In the genomic region with DNA sequence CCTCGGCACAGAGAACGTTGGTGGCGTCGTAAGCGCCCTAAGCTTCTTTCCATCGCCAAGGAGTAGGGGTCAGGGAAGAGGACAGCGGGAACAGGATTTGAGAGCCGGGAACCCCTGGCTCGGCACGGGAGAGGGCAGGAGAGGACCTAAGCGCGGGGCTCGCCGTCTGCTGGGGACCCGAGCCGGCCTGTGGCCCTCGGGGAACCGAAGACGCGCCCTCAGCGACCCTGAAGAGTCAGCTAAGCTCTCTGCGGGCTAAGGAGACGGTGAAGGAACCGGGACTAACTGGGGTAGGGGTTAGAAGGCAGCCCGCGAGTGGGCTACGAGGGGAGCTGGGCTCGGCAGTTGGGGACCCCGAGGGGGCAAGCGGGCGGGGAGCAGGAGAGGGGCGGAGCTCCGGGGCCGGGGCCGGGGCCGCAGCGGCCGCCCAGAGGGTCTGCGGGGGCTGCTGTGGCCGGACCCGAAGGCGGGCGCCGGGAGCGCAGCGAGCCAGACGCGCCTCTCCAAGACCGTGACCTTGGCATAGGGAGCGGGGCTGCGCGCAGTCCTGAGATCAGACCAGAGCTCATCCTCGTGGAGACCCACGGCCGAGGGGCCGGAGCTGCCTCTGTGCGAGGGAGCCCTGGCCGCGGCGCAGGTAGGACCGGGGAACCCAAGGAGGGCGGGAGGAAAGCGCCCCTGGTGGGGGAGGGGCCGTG, we compare ENCODE assay signal across 9 cellular contexts. TPM values are rescaled to one million over a fixed set of nuclear protein-coding genes. Genes with fewer than 3 reads are reported as not detected.
DNase-seq lines count a peak whose midpoint lies in the region; ATAC-seq and TF ChIP-seq lines count a peak whose summit lies in the region.
"Had no signal": no experiment of that assay in that cellular context is flagged by ENCODE, and none has a peak within 500 bp of the region (broad histone marks: within the 10 kb centered on the region; RNA-seq: fewer than 3 reads in every experiment).

No MANE protein-coding gene starts in this region.

- peaks cover 14% of the 10 kb centered on the region for H3K27me3 Mint-ChIP-seq in endothelial cell (ENCODE audit: unreplicated experiment)
- H3K27me3 Mint-ChIP-seq in nephron progenitor cell (ENCODE audit: low read depth, poor library complexity), result peaks cover 100% of the 10 kb centered on the region

- H3K36me3 Mint-ChIP-seq in endothelial cell (ENCODE audit: low read depth, unreplicated experiment), result no peaks in the 10 kb centered on the region
- no peaks in the 10 kb centered on the region for H3K36me3 Mint-ChIP-seq in nephron progenitor cell (ENCODE audit: low read depth)

- no peak overlapping the region for H2AK9ac ChIP-seq in IMR-90 (replicated peaks; ENCODE audit: low read depth, low read length, poor library complexity)

- WGBS in IMR-90 (ENCODE audit: extremely low coverage in 2 of 2, insufficient read length in 1 of 2), 2 experiments, result 3% methylated on average over 32 of the region's 64 CpGs; no CpG with 5 or more reads in 1 of the 2 experiments

- H3K23ac ChIP-seq in IMR-90 (ENCODE audit: low read depth, low read length), result no peak overlapping the region

- DNase-seq in IMR-90 (no peak), endothelial cell (ENCODE audit: low spot score) (peak; percentile 5), nephron progenitor cell (peak; percentile 56), NCI-H748 (lab: John Stamatoyannopoulos, UW; ENCODE audit: unreplicated experiment) (no peak), hypothalamus (lab: John Stamatoyannopoulos, UW) (no peak), NOMO-1 treated with DMSO at 0.1 percent for 48 hours (lab: John Stamatoyannopoulos, UW; ENCODE audit: unreplicated experiment) (no peak)

- H3K9me3 ChIP-seq in ES-I3 (ENCODE audit: control insufficient read depth, insufficient read depth, low read length) (no peaks in the 10 kb centered on the region), IMR-90 (ENCODE audit: control insufficient read depth, insufficient read depth, low read length) (no peaks in the 10 kb centered on the region)

- no peak overlapping the region for H3K27ac Mint-ChIP-seq in endothelial cell (ENCODE audit: unreplicated experiment)
- no peak overlapping the region for H3K27ac Mint-ChIP-seq in nephron progenitor cell

- H3K27me3 ChIP-seq in IMR-90 (ENCODE audit: control insufficient read depth, insufficient read depth, low read length), result peaks cover 30% of the 10 kb centered on the region

- H3K14ac ChIP-seq in IMR-90 (replicated peaks; ENCODE audit: low read depth, low read length), result no peak overlapping the region

- TF ChIP-seq CTCF in IMR-90 (conservative IDR thresholded peaks at IDR 0.05; ENCODE audit: low read depth, low read length), result no peak
- TF ChIP-seq CTCF in endothelial cell (IDR thresholded peaks at IDR 0.05; ENCODE audit: unreplicated experiment), result no peak
- no peak for TF ChIP-seq CTCF in nephron progenitor cell (IDR thresholded peaks at IDR 0.05)

- H3K4ac ChIP-seq in IMR-90 (ENCODE audit: low read depth, low read length), result no peak overlapping the region

- H3K9me3 Mint-ChIP-seq in endothelial cell (ENCODE audit: unreplicated experiment) (no peaks in the 10 kb centered on the region), nephron progenitor cell (no peaks in the 10 kb centered on the region)

- no peaks in the 10 kb centered on the region for H3K9me1 ChIP-seq in IMR-90 (ENCODE audit: insufficient read depth, low read length)

- H2BK15ac ChIP-seq in IMR-90 (ENCODE audit: low read depth, low read length), result no peak overlapping the region

- H2BK120ac ChIP-seq in IMR-90 (ENCODE audit: low read depth, low read length), result no peak overlapping the region

- no peaks in the 10 kb centered on the region for H4K20me1 ChIP-seq in IMR-90 (ENCODE audit: insufficient read depth, low read length)

- H3K27ac ChIP-seq in IMR-90 (ENCODE audit: insufficient read depth, low read length), result no peak overlapping the region

- no peak overlapping the region for H3K4me3 ChIP-seq in IMR-90 (ENCODE audit: insufficient read depth, low read depth, low read length)

- H3K9ac ChIP-seq in ES-I3 (ENCODE audit: low read depth, low read length) (peak overlapping the region; percentile 47; the same call in 1 of the 2 replicates), IMR-90 (ENCODE audit: low read depth, low read length) (no peak overlapping the region)

- no peak overlapping the region for H3K18ac ChIP-seq in IMR-90 (ENCODE audit: low read depth, low read length)

- in situ Hi-C loops in IMR-90 (cut with MboI; ENCODE audit: low sequenced_read_pairs), result no loop called here

- no peak overlapping the region for H4K8ac ChIP-seq in IMR-90 (ENCODE audit: low read depth in 2 of 2, low read length in 2 of 2)

- TF ChIP-seq RAD21 in IMR-90 (IDR thresholded peaks at IDR 0.05; ENCODE audit: low read length), result no peak

- no peak overlapping the region for H3K4me2 ChIP-seq in IMR-90 (ENCODE audit: low read depth, low read length)

- no peaks in the 10 kb centered on the region for H3K4me1 ChIP-seq in ES-I3 (ENCODE audit: insufficient read depth, low read length)
- no peaks in the 10 kb centered on the region for H3K4me1 ChIP-seq in IMR-90 (ENCODE audit: control insufficient read depth, insufficient read depth, low read length)

- no peak overlapping the region for H3K56ac ChIP-seq in IMR-90 (ENCODE audit: extremely low read depth, insufficient read depth, low read length)

- dilution Hi-C loops in IMR-90 (cut with HindIII; ENCODE audit: low sequenced_read_pairs, unreplicated experiment), result no loop called here

- intact Hi-C loops in IMR-90 (cut with micrococcal nuclease), result no loop called here

- no peak overlapping the region for H2AK5ac ChIP-seq in IMR-90 (ENCODE audit: low read depth, low read length)

- ATAC-seq in IMR-90 (ENCODE audit: low read depth) (no peak), GM21381 (IDR thresholded peaks at IDR 0.05; ENCODE audit: unreplicated experiment) (no peak)

- CTCF ChIA-PET in IMR-90 (lab: Yijun Ruan, JAX), result no interaction called here

- H3K4me3 Mint-ChIP-seq in endothelial cell (ENCODE audit: unreplicated experiment), result peak overlapping the region; percentile 87
- H3K4me3 Mint-ChIP-seq in nephron progenitor cell, result peak overlapping the region; percentile 84

- POLR2A ChIA-PET in IMR-90 (lab: Charles Lee; ENCODE audit: unreplicated experiment), result no interaction called here

- H3K4me1 Mint-ChIP-seq in endothelial cell (ENCODE audit: unreplicated experiment) (peaks cover 11% of the 10 kb centered on the region), nephron progenitor cell (peaks cover 5% of the 10 kb centered on the region)

- H2BK5ac ChIP-seq in IMR-90 (ENCODE audit: low read depth, low read length, poor library complexity, severe bottlenecking), result no peak overlapping the region

- H2AFZ ChIP-seq in IMR-90 (replicated peaks; ENCODE audit: low read length, poor library complexity), result peak overlapping the region; percentile 4

- TF ChIP-seq POLR2A in IMR-90 (IDR thresholded peaks at IDR 0.05; ENCODE audit: low read depth, low read length), result no peak

- no peaks in the 10 kb centered on the region for H3K79me1 ChIP-seq in IMR-90 (ENCODE audit: low read depth in 1 of 2, low read length in 2 of 2)

- no peak overlapping the region for H2BK20ac ChIP-seq in IMR-90 (ENCODE audit: low read depth, low read length)

- H3K36me3 ChIP-seq in ES-I3 (ENCODE audit: insufficient read depth, low read length) (no peaks in the 10 kb centered on the region), IMR-90 (ENCODE audit: control insufficient read depth, insufficient read depth, low read length) (no peaks in the 10 kb centered on the region)

- no TSS peak for BruUV-seq in IMR-90 (replicated peaks; lab: Mats Ljungman, UMichigan)

- no peak overlapping the region for H4K91ac ChIP-seq in IMR-90 (ENCODE audit: insufficient read depth, low read depth, low read length)

- H4K5ac ChIP-seq in IMR-90 (ENCODE audit: low read depth, low read length), result no peak overlapping the region

TF ChIP-seq in IMR-90, 13 proteins besides CTCF, POLR2A, EP300 and RAD21:
- TF ChIP-seq MXI1 (IDR thresholded peaks at IDR 0.05; ENCODE audit: borderline replicate concordance, low read depth, low read length) (no peak), RCOR1 (IDR thresholded peaks at IDR 0.05; ENCODE audit: insufficient replicate concordance, low read length) (no peak), SMC3 (IDR thresholded peaks at IDR 0.05; ENCODE audit: low read depth, low read length) (no peak), NFE2L2 (IDR thresholded peaks at IDR 0.05; ENCODE audit: low read depth, low read length) (no peak), MAZ (IDR thresholded peaks at IDR 0.05; ENCODE audit: borderline replicate concordance, low read depth, low read length) (no peak), BHLHE40 (IDR thresholded peaks at IDR 0.05; ENCODE audit: low read depth, low read length) (no peak), FOS (IDR thresholded peaks at IDR 0.05; ENCODE audit: low read depth, low read length) (no peak), MAFK (IDR thresholded peaks at IDR 0.05; ENCODE audit: low read depth, low read length) (no peak), CEBPB (IDR thresholded peaks at IDR 0.05; ENCODE audit: low read depth, low read length) (no peak)
- TF ChIP-seq, protein P1, sequence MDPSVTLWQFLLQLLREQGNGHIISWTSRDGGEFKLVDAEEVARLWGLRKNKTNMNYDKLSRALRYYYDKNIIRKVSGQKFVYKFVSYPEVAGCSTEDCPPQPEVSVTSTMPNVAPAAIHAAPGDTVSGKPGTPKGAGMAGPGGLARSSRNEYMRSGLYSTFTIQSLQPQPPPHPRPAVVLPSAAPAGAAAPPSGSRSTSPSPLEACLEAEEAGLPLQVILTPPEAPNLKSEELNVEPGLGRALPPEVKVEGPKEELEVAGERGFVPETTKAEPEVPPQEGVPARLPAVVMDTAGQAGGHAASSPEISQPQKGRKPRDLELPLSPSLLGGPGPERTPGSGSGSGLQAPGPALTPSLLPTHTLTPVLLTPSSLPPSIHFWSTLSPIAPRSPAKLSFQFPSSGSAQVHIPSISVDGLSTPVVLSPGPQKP (IDR thresholded peaks at IDR 0.05; ENCODE audit: borderline replicate concordance, low read depth, low read length), result no peak

RNA-seq across cellular contexts. Expression of a gene that starts 0.6 kb away (rescaled TPM):
- not detected in 2 replicates for total RNA-seq in IMR-90 (2012; rRNA removed)
- not detected in 2 replicates for polyA plus RNA-seq in IMR-90 (2012; rRNA removed)
- not detected in 2 replicates for polyA plus RNA-seq in IMR-90 (2012; cell fraction: cytosol; rRNA removed)
- polyA plus RNA-seq in IMR-90 (2012; cell fraction: nucleus; rRNA removed; ENCODE audit: low replicate concordance), result not detected in 2 replicates
- not detected for total RNA-seq in endothelial cell (ENCODE audit: unreplicated experiment)
- total RNA-seq: lung microvascular endothelial cell had no signal

Comparison
In these comparisons a context has a peak if more than half of its experiments do, and no peak if none do; other contexts are left out.
1. DNase-seq: peak in endothelial cell (single experiment) and nephron progenitor cell (single experiment); none in IMR-90 (single experiment), NCI-H748 (single experiment), hypothalamus (0 of 51) and NOMO-1 treated with DMSO at 0.1 percent for 48 hours (single experiment).